16 cellular contexts compared by ENCODE assay signal in genomic region chr18:452801-453200, GRCh38. TPM values are rescaled to one million over a fixed set of nuclear protein-coding genes. Genes with fewer than 3 reads are reported as not detected.
DNase-seq lines count a peak whose midpoint lies in the region; ATAC-seq and TF ChIP-seq lines count a peak whose summit lies in the region.
"Had no signal": no experiment of that assay in that cellular context is flagged by ENCODE, and none has a peak within 500 bp of the region (broad histone marks: within the 10 kb centered on the region; RNA-seq: fewer than 3 reads in every experiment).

No MANE protein-coding gene starts in this region.

- no peak for ATAC-seq in activated T-cell treated with anti-CD3 and anti-CD28 coated beads, Interleukin-2, amount 50 U/mL, for 72 hours (replicated peaks in 1 of 2)
- ATAC-seq: HepG2 had no signal

- TF ChIP-seq CTCF in OCI-LY3 (IDR thresholded peaks at IDR 0.05; ENCODE audit: low read depth, low read length) = no peak
- TF ChIP-seq CTCF in type B pancreatic cell (conservative IDR thresholded peaks at IDR 0.05) = no peak
- no peak for TF ChIP-seq CTCF in chondrocyte (IDR thresholded peaks at IDR 0.05)

- H4K20me1 ChIP-seq in OCI-LY3 (ENCODE audit: insufficient read depth, low read length) = no peaks in the 10 kb centered on the region

- H3K36me3 Mint-ChIP-seq in type B pancreatic cell = peaks cover 14% of the 10 kb centered on the region
- H3K36me3 Mint-ChIP-seq in activated T-cell treated with anti-CD3 and anti-CD28 coated beads, Interleukin-2, amount 50 U/mL, for 72 hours (ENCODE audit: insufficient read depth in 2 of 2) = peaks cover 0 to 2% of the 10 kb centered on the region in 2 donors
- H3K36me3 Mint-ChIP-seq in chondrocyte (ENCODE audit: low read depth) = peaks cover 5% of the 10 kb centered on the region

- H3K27me3 Mint-ChIP-seq in type B pancreatic cell (peaks cover 8% of the 10 kb centered on the region), chondrocyte (ENCODE audit: low read depth) (no peaks in the 10 kb centered on the region)
- H3K27me3 Mint-ChIP-seq in activated T-cell treated with anti-CD3 and anti-CD28 coated beads, Interleukin-2, amount 50 U/mL, for 72 hours (ENCODE audit: low read depth) = peaks cover under 1% of the 10 kb centered on the region

- H2AFZ ChIP-seq in OCI-LY3 (ENCODE audit: low read depth, low read length) = no peak overlapping the region

- H3K9me3 ChIP-seq in OCI-LY3 (ENCODE audit: insufficient read depth, low read length) = no peaks in the 10 kb centered on the region
- H3K9me3 ChIP-seq: HAP-1 had no signal

- DNase-seq in LHCN-M2 (ENCODE audit: low read depth) (peak; percentile 51), fibroblast of peridontal ligament (ENCODE audit: extremely low read depth) (peak; percentile 66), type B pancreatic cell (ENCODE audit: extremely low spot score, unreplicated experiment) (no peak), chondrocyte (ENCODE audit: low spot score) (no peak), activated gamma-delta T cell treated with Interleukin-2 at 50 U/mL for 16 hours (no peak)
- DNase-seq in activated T-cell treated with anti-CD3 and anti-CD28 coated beads, Interleukin-2, amount 50 U/mL, for 72 hours = no peak
- DNase-seq: ACHN, MM.1S, NCI-H187 treated with DMSO at 0.1 percent for 48 hours, NCI-H2171, NCI-H82 had no signal

- no peak overlapping the region for H3K9ac ChIP-seq in OCI-LY3 (ENCODE audit: low read length)
- H3K9ac ChIP-seq: KMS-11 had no signal

- H3K4me1 ChIP-seq in OCI-LY3 (ENCODE audit: low read length) = peaks cover 10% of the 10 kb centered on the region
- H3K4me1 ChIP-seq: HAP-1 had no signal

- H3K27ac Mint-ChIP-seq in type B pancreatic cell (no peak overlapping the region), chondrocyte (ENCODE audit: unreplicated experiment) (no peak overlapping the region)
- H3K27ac Mint-ChIP-seq in activated T-cell treated with anti-CD3 and anti-CD28 coated beads, Interleukin-2, amount 50 U/mL, for 72 hours = no peak overlapping the region

- H3K4me1 Mint-ChIP-seq in type B pancreatic cell (ENCODE audit: unreplicated experiment) (peaks cover 58% of the 10 kb centered on the region), chondrocyte (ENCODE audit: low read depth) (peaks cover 28% of the 10 kb centered on the region)
- H3K4me1 Mint-ChIP-seq in activated T-cell treated with anti-CD3 and anti-CD28 coated beads, Interleukin-2, amount 50 U/mL, for 72 hours (ENCODE audit: low read depth) = no peaks in the 10 kb centered on the region

- H3K9me3 Mint-ChIP-seq in type B pancreatic cell (peaks cover 24% of the 10 kb centered on the region), chondrocyte (ENCODE audit: low read depth) (peaks cover 11% of the 10 kb centered on the region)
- peaks cover 5 to 13% of the 10 kb centered on the region in 2 donors for H3K9me3 Mint-ChIP-seq in activated T-cell treated with anti-CD3 and anti-CD28 coated beads, Interleukin-2, amount 50 U/mL, for 72 hours

- no peak overlapping the region for H3K4me3 ChIP-seq in OCI-LY3 (ENCODE audit: low read length)
- H3K4me3 ChIP-seq: HAP-1 had no signal

- peak overlapping the region; percentile 36; the same call in 1 of the 2 replicates for H3K4me2 ChIP-seq in OCI-LY3 (ENCODE audit: low read length)
- H3K4me2 ChIP-seq: KMS-11 had no signal

- no peak overlapping the region for H3K27ac ChIP-seq in OCI-LY3 (ENCODE audit: low read length)
- H3K27ac ChIP-seq: KMS-11, RWPE1 had no signal

- H3K36me3 ChIP-seq in OCI-LY3 (replicated peaks; ENCODE audit: low read depth, low read length) = no peaks in the 10 kb centered on the region
- H3K36me3 ChIP-seq: HAP-1 had no signal

- H3K4me3 Mint-ChIP-seq in type B pancreatic cell (peak overlapping the region; percentile 61), chondrocyte (ENCODE audit: unreplicated experiment) (no peak overlapping the region)
- no peak overlapping the region for H3K4me3 Mint-ChIP-seq in activated T-cell treated with anti-CD3 and anti-CD28 coated beads, Interleukin-2, amount 50 U/mL, for 72 hours

- H3K27me3 ChIP-seq in OCI-LY3 (ENCODE audit: low read depth, low read length) = peaks cover 29% of the 10 kb centered on the region; the same call in 1 of the 2 replicates

- H3K79me2 ChIP-seq in OCI-LY3 (ENCODE audit: low read length) = no peaks in the 10 kb centered on the region

RNA-seq across cellular contexts. Expression of gene COLEC12, which starts 47.7 kb away (rescaled TPM):
- total RNA-seq in LHCN-M2 (2014; rRNA removed) (0.32 and 1.1 TPM in 2 replicates), type B pancreatic cell (ENCODE audit: low replicate concordance) (6.5 and 61.3 TPM in 2 replicates), chondrocyte (2.1 to 17.8 TPM (median 2.2 TPM) in 3 replicates)
- 0.07 TPM for polyA plus RNA-seq in LHCN-M2 (2012)
- total RNA-seq in activated T-cell treated with anti-CD3 and anti-CD28 coated beads, Interleukin-2, amount 50 U/mL, for 72 hours = under 1 TPM in 1 of 2 donors, not detected in 1; 0.05 TPM

Comparison
In these comparisons a context has a peak if more than half of its experiments do, and no peak if none do; other contexts are left out.
1. DNase-seq: peak in LHCN-M2 (single experiment) and fibroblast of peridontal ligament (single experiment); none in type B pancreatic cell (single experiment), activated T-cell treated with anti-CD3 and anti-CD28 coated beads, Interleukin-2, amount 50 U/mL, for 72 hours (0 of 2), chondrocyte (single experiment) and activated gamma-delta T cell treated with Interleukin-2 at 50 U/mL for 16 hours (single experiment).